In the genomic region with DNA sequence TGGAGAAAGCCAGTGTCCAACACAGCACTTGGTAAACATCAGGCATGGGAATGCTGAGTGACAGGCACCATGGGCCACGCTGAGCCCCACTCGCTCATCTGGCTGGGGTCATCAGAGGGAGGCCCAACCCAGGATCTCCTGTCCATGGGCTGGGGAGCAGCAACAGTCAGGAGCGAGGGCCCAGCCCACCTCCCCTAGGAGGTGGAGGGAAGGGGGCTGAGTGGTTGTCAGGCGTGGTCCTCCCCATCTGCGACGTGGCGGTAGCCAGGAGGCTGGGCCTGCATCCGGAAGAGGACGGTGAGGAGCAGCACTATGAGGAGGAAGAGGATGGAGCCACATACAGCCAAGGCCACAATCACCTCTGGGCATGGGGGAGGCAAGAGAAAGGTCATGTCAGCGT, we compare ENCODE assay signal across 19 cellular contexts. TPM values are rescaled to one million over a fixed set of nuclear protein-coding genes. Genes with fewer than 3 reads are reported as not detected.
A peak's percentile ranks its signal among the peaks of the same experiment; 100 is the strongest.
DNase-seq lines count a peak whose midpoint lies in the region; ATAC-seq and TF ChIP-seq lines count a peak whose summit lies in the region.
"Had no signal": no experiment of that assay in that cellular context is flagged by ENCODE, and none has a peak within 500 bp of the region (broad histone marks: within the 10 kb centered on the region; RNA-seq: fewer than 3 reads in every experiment).

No MANE protein-coding gene starts in this region.

- H3K9me3 ChIP-seq in cardiac muscle cell (ENCODE audit: low read depth) (no peaks in the 10 kb centered on the region), HCT116 (ENCODE audit: control insufficient read depth in 1 of 2, insufficient read depth in 1 of 2, low read depth in 1 of 2, low read length in 2 of 2) (no peaks in the 10 kb centered on the region), neural progenitor cell (ENCODE audit: low read depth) (no peaks in the 10 kb centered on the region)
- H3K9me3 ChIP-seq: transverse colon had no signal

- no peak for TF ChIP-seq RAD21 in HCT116 (IDR thresholded peaks at IDR 0.05; ENCODE audit: low read depth)

- no peaks in the 10 kb centered on the region for H3K27me3 Mint-ChIP-seq in neural progenitor cell (ENCODE audit: insufficient read depth, low read depth)
- H3K27me3 Mint-ChIP-seq: activated CD4-positive, alpha-beta T cell treated with anti-CD3 and anti-CD28 coated beads, Interleukin-2, amount 10 ng/mL, durations not matched to agents 7 days and 5 days; activated T-helper 17 cell treated with anti-CD3 and anti-CD28 coated beads, Interleukin-2, amount 50 U/mL, for 72 hours; CD4-positive, CD25-positive, alpha-beta regulatory T cell; IgD-negative memory B cell had no signal

- H3K27ac Mint-ChIP-seq in neural progenitor cell = peak overlapping the region; percentile 30
- H3K27ac Mint-ChIP-seq: activated CD4-positive, alpha-beta T cell treated with anti-CD3 and anti-CD28 coated beads, Interleukin-2, amount 10 ng/mL, durations not matched to agents 7 days and 5 days had no signal

- H3K27me3 ChIP-seq in cardiac muscle cell (no peaks in the 10 kb centered on the region), HCT116 (ENCODE audit: insufficient read depth, low read length) (no peaks in the 10 kb centered on the region), neural progenitor cell (no peaks in the 10 kb centered on the region)
- H3K27me3 ChIP-seq: transverse colon had no signal

- H3K4me1 Mint-ChIP-seq in neural progenitor cell = peaks cover 10% of the 10 kb centered on the region

- POLR2A ChIA-PET in HCT116 (lab: Charles Lee) = interaction anchor here (1.1 kb wide), 1 partner anchor 8 kb away, joined by 4 read pairs; a partner anchor contains a TSS

- H3K27ac ChIP-seq in cardiac muscle cell = peak overlapping the region; percentile 66
- H3K27ac ChIP-seq in HCT116 (ENCODE audit: low read depth, low read length) = no peak overlapping the region
- H3K27ac ChIP-seq in neural progenitor cell = no peak overlapping the region
- H3K27ac ChIP-seq: transverse colon, WERI-Rb-1 had no signal

- no peaks in the 10 kb centered on the region for H3F3A ChIP-seq in neural progenitor cell (ENCODE audit: low read depth)

- H4K20me1 ChIP-seq in HCT116 (ENCODE audit: insufficient read depth) (no peaks in the 10 kb centered on the region), neural progenitor cell (ENCODE audit: low read depth) (no peaks in the 10 kb centered on the region)

- H3K9me3 Mint-ChIP-seq in neural progenitor cell = no peaks in the 10 kb centered on the region
- H3K9me3 Mint-ChIP-seq: activated CD4-positive, alpha-beta T cell treated with anti-CD3 and anti-CD28 coated beads, Interleukin-2, amount 10 ng/mL, durations not matched to agents 7 days and 5 days; activated T-helper 17 cell treated with anti-CD3 and anti-CD28 coated beads, Interleukin-2, amount 50 U/mL, for 72 hours; CD4-positive, CD25-positive, alpha-beta regulatory T cell; IgD-negative memory B cell had no signal

- H3K36me3 ChIP-seq in cardiac muscle cell (peaks cover 45% of the 10 kb centered on the region), HCT116 (ENCODE audit: control insufficient read depth in 1 of 2, insufficient read depth in 2 of 2, low read length in 2 of 2) (peaks cover 17 to 25% of the 10 kb centered on the region in 2 experiments; a peak in 3 of 4 replicates), neural progenitor cell (no peaks in the 10 kb centered on the region)

- H3K36me3 Mint-ChIP-seq in neural progenitor cell = peaks cover 28% of the 10 kb centered on the region

- H3K79me2 ChIP-seq in HCT116 (ENCODE audit: insufficient read depth, low read length) (no peaks in the 10 kb centered on the region), neural progenitor cell (ENCODE audit: low read depth) (no peaks in the 10 kb centered on the region)

- BruUV-seq in HCT116 (replicated peaks; lab: Mats Ljungman, UMichigan) = no TSS peak

- no peaks in the 10 kb centered on the region for H3K9me2 ChIP-seq in HCT116 (ENCODE audit: insufficient read depth)

- CTCF ChIA-PET in HCT116 (lab: Charles Lee) = interaction anchor here (1.3 kb wide), 1 partner anchor 115 kb away, joined by 3 read pairs; no protein-coding TSS in a partner anchor

- intact Hi-C loops in left ventricle myocardium superior (cut with micrococcal nuclease) = no loop called here
- intact Hi-C loops in HCT116 (cut with micrococcal nuclease) = no loop called here

- H3K9ac ChIP-seq in HCT116 (ENCODE audit: low read length) (no peak overlapping the region), neural progenitor cell (no peak overlapping the region)

- TF ChIP-seq POLR2A in HCT116 (IDR thresholded peaks at IDR 0.05; ENCODE audit: borderline replicate concordance, extremely low read depth, insufficient read depth, insufficient read length) = no peak

- H3K4me1 ChIP-seq in cardiac muscle cell (ENCODE audit: low read depth) (peaks cover 2% of the 10 kb centered on the region), HCT116 (ENCODE audit: control insufficient read depth in 1 of 2, insufficient read depth in 2 of 2, low read length in 2 of 2) (peaks cover 0 to 8% of the 10 kb centered on the region in 2 experiments; a peak in 1 of 4 replicates), neural progenitor cell (no peaks in the 10 kb centered on the region)
- H3K4me1 ChIP-seq: transverse colon had no signal

- no peak overlapping the region for H3K4me2 ChIP-seq in HCT116 (ENCODE audit: low read length)
- H3K4me2 ChIP-seq in neural progenitor cell = no peak overlapping the region

- H2AFZ ChIP-seq in HCT116 (ENCODE audit: low read depth, low read length, poor library complexity, severe bottlenecking) = no peak overlapping the region
- H2AFZ ChIP-seq in neural progenitor cell (replicated peaks) = no peak overlapping the region

- RAD21 ChIA-PET in HCT116 (lab: Charles Lee; ENCODE audit: low non-redundant PET in 1 of 2, low total read pairs in 2 of 2, uncharacterized antibody in 2 of 2, unreplicated experiment in 2 of 2) = no interaction called here

- TF ChIP-seq CTCF in cardiac muscle cell (IDR thresholded peaks at IDR 0.05; ENCODE audit: low read depth, low read length) (no peak), HCT116 (IDR thresholded peaks at IDR 0.05 in 2 of 3, conservative IDR thresholded peaks at IDR 0.05 in 1 of 3; ENCODE audit: borderline replicate concordance in 1 of 3, insufficient read depth in 1 of 3, low read depth in 2 of 3, low read length in 2 of 3) (no peak), neural progenitor cell (IDR thresholded peaks at IDR 0.05) (no peak)

- ATAC-seq in left ventricle myocardium superior (no peak), HCT116 (no peak), HG03097 (IDR thresholded peaks at IDR 0.05; ENCODE audit: low FRiP score, unreplicated experiment) (no peak)
- ATAC-seq: sciatic nerve had no signal

- H3K4me3 ChIP-seq in cardiac muscle cell (no peak overlapping the region), HCT116 (replicated peaks in 1 of 2; ENCODE audit: low read depth in 1 of 2, low read length in 2 of 2) (no peak overlapping the region), neural progenitor cell (no peak overlapping the region)
- H3K4me3 ChIP-seq: transverse colon had no signal

- DNase-seq in cardiac muscle cell (ENCODE audit: low read depth in 1 of 2, low spot score in 1 of 2) (no peak), left ventricle myocardium superior (no peak), HCT116 (ENCODE audit: low read depth, low spot score) (no peak), neural progenitor cell (ENCODE audit: low spot score) (no peak), DMS53 treated with DMSO at 0.1 percent for 48 hours (lab: John Stamatoyannopoulos, UW; ENCODE audit: unreplicated experiment) (no peak)
- DNase-seq: activated CD4-positive, alpha-beta T cell treated with anti-CD3 and anti-CD28 coated beads, Interleukin-2, amount 10 ng/mL, durations not matched to agents 7 days and 5 days; CD4-positive, CD25-positive, alpha-beta regulatory T cell; cerebellar nuclear complex; NCI-H1092 treated with DMSO at 0.1 percent for 48 hours; NCI-H1930; NCI-H526 treated with DMSO at 0.1 percent for 48 hours; stimulated activated CD4-positive, alpha-beta T cell treated with anti-CD3 and anti-CD28 coated beads, Interleukin-15, amount 100 ng/mL, for 24 hours; T-helper 9 cell; transverse colon; WERI-Rb-1 had no signal

- no peak overlapping the region for H3K4me3 Mint-ChIP-seq in neural progenitor cell
- H3K4me3 Mint-ChIP-seq: activated CD4-positive, alpha-beta T cell treated with anti-CD3 and anti-CD28 coated beads, Interleukin-2, amount 10 ng/mL, durations not matched to agents 7 days and 5 days; activated T-helper 17 cell treated with anti-CD3 and anti-CD28 coated beads, Interleukin-2, amount 50 U/mL, for 72 hours; CD4-positive, CD25-positive, alpha-beta regulatory T cell had no signal

TF ChIP-seq in HCT116, 20 proteins besides CTCF, POLR2A, EP300 and RAD21 (continues in another document):
- no peak for TF ChIP-seq EZH2 (IDR thresholded peaks at IDR 0.05)
- no peak for TF ChIP-seq TCF7L2 (IDR thresholded peaks at IDR 0.05; ENCODE audit: borderline replicate concordance, extremely low read depth, insufficient read depth, insufficient read length)

RNA-seq across cellular contexts. Expression of a gene that starts 8.7 kb away (rescaled TPM):
- total RNA-seq in cardiac muscle cell (87.7 and 94.0 TPM in 2 replicates), left ventricle myocardium superior (20.3 TPM), HCT116 (2021; ENCODE audit: unreplicated experiment) (21.5 TPM), neural progenitor cell (ENCODE audit: low replicate concordance) (23.9 and 24.3 TPM in 2 replicates)
- 67.1 and 67.5 TPM in 2 replicates for polyA plus RNA-seq in cardiac muscle cell
- 18.0 and 19.6 TPM in 2 replicates for polyA plus RNA-seq in HCT116 (2012)

RNA-seq across cellular contexts. Expression of a gene that starts 17.9 kb away (rescaled TPM):
- 21.4 and 31.6 TPM in 2 replicates for total RNA-seq in cardiac muscle cell
- polyA plus RNA-seq in cardiac muscle cell = 16.2 and 30.6 TPM in 2 replicates
- 15.6 TPM for total RNA-seq in left ventricle myocardium superior
- total RNA-seq in HCT116 (2021; ENCODE audit: unreplicated experiment) = 23.5 TPM
- polyA plus RNA-seq in HCT116 (2012) = 27.0 and 27.2 TPM in 2 replicates
- 7.5 and 10.7 TPM in 2 replicates for total RNA-seq in neural progenitor cell (ENCODE audit: low replicate concordance)

RNA-seq across cellular contexts. Expression of a gene that starts 25.1 kb away (rescaled TPM):
- total RNA-seq in cardiac muscle cell = 45.1 and 79.4 TPM in 2 replicates
- polyA plus RNA-seq in cardiac muscle cell = 40.5 and 65.2 TPM in 2 replicates
- total RNA-seq in left ventricle myocardium superior = 9.5 TPM
- 64.0 TPM for total RNA-seq in HCT116 (2021; ENCODE audit: unreplicated experiment)
- polyA plus RNA-seq in HCT116 (2012) = 83.8 and 91.5 TPM in 2 replicates
- 61.4 and 76.9 TPM in 2 replicates for total RNA-seq in neural progenitor cell (ENCODE audit: low replicate concordance)

RNA-seq across cellular contexts. Expression of a gene that starts 30.0 kb away (rescaled TPM):
- total RNA-seq in cardiac muscle cell = 62.5 and 103 TPM in 2 replicates
- 58.8 and 70.2 TPM in 2 replicates for polyA plus RNA-seq in cardiac muscle cell
- 46.4 TPM for total RNA-seq in left ventricle myocardium superior
- total RNA-seq in HCT116 (2021; ENCODE audit: unreplicated experiment) = 37.1 TPM
- 28.7 and 30.1 TPM in 2 replicates for polyA plus RNA-seq in HCT116 (2012)
- total RNA-seq in neural progenitor cell (ENCODE audit: low replicate concordance) = 16.1 and 25.9 TPM in 2 replicates

RNA-seq across cellular contexts. Expression of a gene that starts 53.7 kb away (rescaled TPM):
- 62.6 and 113 TPM in 2 replicates for total RNA-seq in cardiac muscle cell
- polyA plus RNA-seq in cardiac muscle cell = 79.8 and 116 TPM in 2 replicates
- total RNA-seq in left ventricle myocardium superior = 150 TPM
- 63.1 TPM for total RNA-seq in HCT116 (2021; ENCODE audit: unreplicated experiment)
- polyA plus RNA-seq in HCT116 (2012) = 42.3 and 43.9 TPM in 2 replicates
- 7.1 and 11.2 TPM in 2 replicates for total RNA-seq in neural progenitor cell (ENCODE audit: low replicate concordance)
- total RNA-seq: CD4-positive, CD25-positive, alpha-beta regulatory T cell had no signal
- polyA plus RNA-seq: IgD-negative memory B cell had no signal
